ENCODE assay signal across 1 cellular context in the genomic region with DNA sequence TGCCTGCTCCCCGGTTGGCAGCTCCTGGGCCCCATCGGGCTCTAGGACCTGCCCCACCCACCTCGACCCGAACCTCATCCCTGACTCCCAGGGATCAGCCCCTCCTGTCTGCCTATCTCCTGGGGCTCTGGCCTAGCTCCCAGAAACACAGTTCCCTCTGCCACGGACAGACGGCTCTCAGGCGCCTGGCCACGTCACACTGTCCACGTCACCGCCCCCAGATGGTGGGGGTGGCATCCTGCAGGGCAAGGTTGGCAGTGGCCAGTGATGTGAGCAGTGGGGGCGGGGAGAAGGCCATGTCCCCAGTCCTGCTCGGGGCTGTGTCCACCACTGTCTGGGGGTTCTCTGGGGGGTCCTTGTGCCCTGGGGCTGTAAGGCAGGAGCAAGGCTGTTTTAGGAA.
TF ChIP-seq lines count a peak whose summit lies in the region.

No MANE protein-coding gene starts in this region.

TF ChIP-seq in A549, 52 proteins besides CTCF, POLR2A, EP300 and RAD21:
- no peak for TF ChIP-seq KDM1A (IDR thresholded peaks at IDR 0.05; ENCODE audit: low read depth)
- TF ChIP-seq RCOR1 (IDR thresholded peaks at IDR 0.05; ENCODE audit: low read depth, low read length), result no peak
- TF ChIP-seq SMC3 (IDR thresholded peaks at IDR 0.05), result no peak
